1 cellular context compared by ENCODE assay signal in the genomic region with DNA sequence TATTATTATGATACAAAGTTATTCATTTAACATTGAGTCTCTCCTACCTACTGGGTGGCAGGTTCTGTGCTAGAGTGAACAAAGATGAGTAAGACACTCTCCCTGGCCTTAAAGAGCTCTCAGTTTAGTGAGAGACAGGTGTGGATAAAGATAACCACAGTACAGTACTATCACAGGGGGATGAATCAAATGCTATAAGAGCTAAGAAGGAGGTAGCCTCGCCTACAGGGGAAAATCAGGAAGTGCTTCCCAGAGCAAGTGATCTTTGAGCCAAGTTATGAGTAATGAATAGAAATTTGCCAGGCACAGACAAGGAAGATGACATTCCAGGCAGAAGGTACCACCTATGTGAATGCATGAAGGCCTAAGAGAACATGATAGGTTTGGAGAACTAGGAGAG.
TF ChIP-seq lines count a peak whose summit lies in the region.

No MANE protein-coding gene starts in this region.

TF ChIP-seq in HepG2, 621 proteins besides CTCF, POLR2A, EP300 and RAD21:
- TF ChIP-seq MEIS2 (CRISPR knock-in tag; IDR thresholded peaks at IDR 0.05) (no peak), ATF2 (CRISPR knock-in tag; IDR thresholded peaks at IDR 0.05) (no peak), KLF9 (CRISPR knock-in tag; IDR thresholded peaks at IDR 0.05; ENCODE audit: low read depth) (no peak), TGIF2 (CRISPR knock-in tag; IDR thresholded peaks at IDR 0.05) (no peak), ELF3 (CRISPR knock-in tag; IDR thresholded peaks at IDR 0.05) (0 out of 2 replicates have a peak, but pooled peaks have one; percentile 28)
- TF ChIP-seq, protein P1, sequence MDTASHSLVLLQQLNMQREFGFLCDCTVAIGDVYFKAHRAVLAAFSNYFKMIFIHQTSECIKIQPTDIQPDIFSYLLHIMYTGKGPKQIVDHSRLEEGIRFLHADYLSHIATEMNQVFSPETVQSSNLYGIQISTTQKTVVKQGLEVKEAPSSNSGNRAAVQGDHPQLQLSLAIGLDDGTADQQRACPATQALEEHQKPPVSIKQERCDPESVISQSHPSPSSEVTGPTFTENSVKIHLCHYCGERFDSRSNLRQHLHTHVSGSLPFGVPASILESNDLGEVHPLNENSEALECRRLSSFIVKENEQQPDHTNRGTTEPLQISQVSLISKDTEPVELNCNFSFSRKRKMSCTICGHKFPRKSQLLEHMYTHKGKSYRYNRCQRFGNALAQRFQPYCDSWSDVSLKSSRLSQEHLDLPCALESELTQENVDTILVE (CRISPR knock-in tag; IDR thresholded peaks at IDR 0.05): no peak
